Comparison of ENCODE assay signal across 8 cellular contexts in genomic region chr11:14702760-14703159, GRCh38. TPM values are rescaled to one million over a fixed set of nuclear protein-coding genes. Genes with fewer than 3 reads are reported as not detected.
"Had no signal": no experiment of that assay in that cellular context is flagged by ENCODE, and none has a peak within 500 bp of the region (broad histone marks: within the 10 kb centered on the region; RNA-seq: fewer than 3 reads in every experiment).

No MANE protein-coding gene starts in this region.

- H3K27ac Mint-ChIP-seq: HFFc6, IgD-negative memory B cell had no signal

- H3K4me3 Mint-ChIP-seq: HFFc6, IgD-negative memory B cell had no signal

- H3K27me3 Mint-ChIP-seq: IgD-negative memory B cell had no signal

- ATAC-seq: HCT116, HepG2 had no signal

- DNase-seq: GM23248, GOT3, H7, HFFc6 had no signal

RNA-seq across cellular contexts. Expression of gene PDE3B, which starts 59.2 kb away (rescaled TPM):
- total RNA-seq: GM23248, HT1080 had no signal
